10 cellular contexts compared by ENCODE assay signal in genomic region chr1:222583079-222583478, GRCh38. TPM values are rescaled to one million over a fixed set of nuclear protein-coding genes. Genes with fewer than 3 reads are reported as not detected.
DNase-seq lines count a peak whose midpoint lies in the region; ATAC-seq and TF ChIP-seq lines count a peak whose summit lies in the region.
"Had no signal": no experiment of that assay in that cellular context is flagged by ENCODE, and none has a peak within 500 bp of the region (broad histone marks: within the 10 kb centered on the region; RNA-seq: fewer than 3 reads in every experiment).

No MANE protein-coding gene starts in this region.

- H3K9ac ChIP-seq in SU-DHL-6 (ENCODE audit: low read length) = no peak overlapping the region
- no peak overlapping the region for H3K9ac ChIP-seq in mammary epithelial cell (ENCODE audit: insufficient read depth, low read length)

- peak overlapping the region; percentile 19 for H3K4me2 ChIP-seq in SU-DHL-6 (ENCODE audit: low read depth, low read length, poor library complexity, severe bottlenecking)
- no peak overlapping the region for H3K4me2 ChIP-seq in mammary epithelial cell (ENCODE audit: insufficient read depth, low read depth, low read length)

- no peak overlapping the region for H3K4me3 ChIP-seq in SU-DHL-6 (ENCODE audit: insufficient read depth, low read length, poor library complexity, severe bottlenecking)
- no peak overlapping the region for H3K4me3 ChIP-seq in mammary epithelial cell (replicated peaks in 1 of 3; ENCODE audit: insufficient read depth in 1 of 3, low read depth in 2 of 3, low read length in 3 of 3)

- TF ChIP-seq CTCF in SU-DHL-6 (IDR thresholded peaks at IDR 0.05; ENCODE audit: insufficient read depth, low read length, poor library complexity, severe bottlenecking) (no peak), mammary epithelial cell (conservative IDR thresholded peaks at IDR 0.05 in 1 of 2, IDR thresholded peaks at IDR 0.05 in 1 of 2; ENCODE audit: extremely low read depth in 1 of 2, insufficient read depth in 1 of 2, low read depth in 1 of 2, low read length in 2 of 2) (no peak)

- H2AFZ ChIP-seq in SU-DHL-6 (ENCODE audit: low read depth, low read length, severe bottlenecking) (no peak overlapping the region), mammary epithelial cell (ENCODE audit: low read depth, low read length) (no peak overlapping the region)

- dilution Hi-C loops in mammary epithelial cell (cut with HindIII; ENCODE audit: low sequenced_read_pairs) = no loop called here

- no peak overlapping the region for H3K27ac ChIP-seq in SU-DHL-6 (ENCODE audit: low read depth, low read length)
- no peak overlapping the region for H3K27ac ChIP-seq in mammary epithelial cell (ENCODE audit: insufficient read depth, low read depth, low read length)

- H3K36me3 ChIP-seq in SU-DHL-6 (ENCODE audit: low read length) (peaks cover 42% of the 10 kb centered on the region), mammary epithelial cell (ENCODE audit: insufficient read depth, low read length) (peaks cover 11% of the 10 kb centered on the region)

- in situ Hi-C loops in mammary epithelial cell (cut with MboI; ENCODE audit: low sequenced_read_pairs in 2 of 2) = no loop called here

- H3K27me3 ChIP-seq in SU-DHL-6 (ENCODE audit: low read length) (no peaks in the 10 kb centered on the region), mammary epithelial cell (ENCODE audit: insufficient read depth, low read length) (no peaks in the 10 kb centered on the region)

- ATAC-seq in GM18499 (IDR thresholded peaks at IDR 0.05; ENCODE audit: insufficient read depth, unreplicated experiment) (peak; percentile 69), GM21515 (IDR thresholded peaks at IDR 0.05; ENCODE audit: unreplicated experiment) (peak; percentile 85), HG03342 (IDR thresholded peaks at IDR 0.05; ENCODE audit: unreplicated experiment) (peak; percentile 86)
- ATAC-seq: left lobe of liver had no signal

- no peaks in the 10 kb centered on the region for H3F3A ChIP-seq in SU-DHL-6 (ENCODE audit: insufficient read depth)

- intact Hi-C loops in mammary epithelial cell (cut with micrococcal nuclease) = no loop called here

- peaks cover 32% of the 10 kb centered on the region for H3K79me2 ChIP-seq in SU-DHL-6 (ENCODE audit: insufficient read depth, low read length)
- H3K79me2 ChIP-seq in mammary epithelial cell (ENCODE audit: insufficient read depth, low read length) = peaks cover 25% of the 10 kb centered on the region

- no TSS peak for BruUV-seq in mammary epithelial cell (replicated peaks; lab: Mats Ljungman, UMichigan)

- DNase-seq in hepatic stellate cell (ENCODE audit: low spot score) (no peak), midbrain (lab: John Stamatoyannopoulos, UW) (no peak), mammary epithelial cell (no peak), nucleus accumbens (lab: John Stamatoyannopoulos, UW) (no peak)
- DNase-seq: endodermal cell had no signal

- peaks cover 21% of the 10 kb centered on the region for H3K4me1 ChIP-seq in mammary epithelial cell (ENCODE audit: insufficient read depth, low read length)

- H3K9me3 ChIP-seq in SU-DHL-6 (ENCODE audit: insufficient read depth, low read length) (no peaks in the 10 kb centered on the region), mammary epithelial cell (replicated peaks; ENCODE audit: insufficient read depth, low read length) (no peaks in the 10 kb centered on the region)

- WGBS in mammary epithelial cell (ENCODE audit: low coverage, missing lambda C conversion rate) = 94% methylated on average over 5 of the region's 5 CpGs

- CTCF ChIA-PET in mammary epithelial cell (lab: Charles Lee; ENCODE audit: low non-redundant PET) = no interaction called here

- H4K20me1 ChIP-seq in SU-DHL-6 (ENCODE audit: low read depth, low read length) (no peaks in the 10 kb centered on the region), mammary epithelial cell (ENCODE audit: insufficient read depth, low read length) (no peaks in the 10 kb centered on the region)

- no peaks in the 10 kb centered on the region for H3K9me2 ChIP-seq in SU-DHL-6 (replicated peaks; ENCODE audit: insufficient read depth, low read length)

RNA-seq across cellular contexts. Expression of gene TAF1A, which starts 6.7 kb away (rescaled TPM):
- 10 to 100 TPM in 1 of 2 donors, 1 to 10 TPM in 1; 8.0 to 10.2 TPM for total RNA-seq in mammary epithelial cell
- polyA plus RNA-seq in mammary epithelial cell = 4.5 TPM
- polyA minus RNA-seq in mammary epithelial cell = not detected

RNA-seq across cellular contexts. Expression of gene MIA3, which starts 34.8 kb away (rescaled TPM):
- total RNA-seq in mammary epithelial cell = 10 to 100 TPM; 31.3 to 57.5 TPM
- 33.7 TPM for polyA plus RNA-seq in mammary epithelial cell
- 57.4 TPM for polyA minus RNA-seq in mammary epithelial cell

RNA-seq across cellular contexts. Expression of gene HHIPL2, which starts 35.2 kb away (rescaled TPM):
- not detected for total RNA-seq in mammary epithelial cell
- polyA plus RNA-seq in mammary epithelial cell = 0.03 TPM
- polyA minus RNA-seq in mammary epithelial cell = not detected
- total RNA-seq: left lobe of liver had no signal
